Comparison of ENCODE assay signal across 1 cellular context in the genomic region with DNA sequence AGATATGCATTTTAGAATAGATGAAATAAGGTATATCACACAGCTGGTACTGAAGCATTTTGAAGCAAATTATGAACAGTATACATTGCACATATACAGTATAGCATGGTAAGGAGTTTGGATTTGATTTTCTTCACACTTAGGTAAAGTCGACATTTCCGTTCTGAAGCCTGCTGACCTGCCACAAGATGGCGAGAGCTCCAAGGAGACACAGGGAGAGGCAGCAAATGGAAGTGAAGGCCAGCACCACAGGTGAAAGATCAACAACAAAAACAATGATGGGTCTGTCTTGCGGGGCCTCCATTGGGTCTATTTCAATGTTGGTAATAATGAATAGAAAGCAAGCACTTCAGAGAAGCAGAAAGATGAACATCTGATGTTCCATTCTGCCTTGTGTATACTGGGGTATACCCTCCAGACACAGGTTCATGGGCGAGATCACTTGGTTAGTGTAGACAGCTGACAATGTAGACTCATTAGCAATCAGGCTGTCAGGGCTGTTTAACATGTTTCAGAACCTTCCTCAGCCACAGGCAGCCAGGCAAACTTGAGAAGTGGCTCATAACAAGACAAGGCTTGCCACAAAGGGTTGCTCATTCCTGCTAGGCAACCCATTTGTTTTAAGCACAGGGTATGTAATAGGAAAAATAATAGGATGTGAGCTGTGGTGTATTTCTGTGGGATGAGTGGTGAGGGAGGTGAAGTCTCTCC.
TF ChIP-seq lines count a peak whose summit lies in the region.

No MANE protein-coding gene starts in this region.

TF ChIP-seq in H1, 55 proteins besides CTCF, POLR2A, EP300 and RAD21:
- TF ChIP-seq YY1 (IDR thresholded peaks at IDR 0.05; ENCODE audit: low read depth, low read length) (peak; percentile 73; the same call in 1 of the 2 replicates), SP2 (IDR thresholded peaks at IDR 0.05; ENCODE audit: low read length) (no peak)
